In the genomic region with DNA sequence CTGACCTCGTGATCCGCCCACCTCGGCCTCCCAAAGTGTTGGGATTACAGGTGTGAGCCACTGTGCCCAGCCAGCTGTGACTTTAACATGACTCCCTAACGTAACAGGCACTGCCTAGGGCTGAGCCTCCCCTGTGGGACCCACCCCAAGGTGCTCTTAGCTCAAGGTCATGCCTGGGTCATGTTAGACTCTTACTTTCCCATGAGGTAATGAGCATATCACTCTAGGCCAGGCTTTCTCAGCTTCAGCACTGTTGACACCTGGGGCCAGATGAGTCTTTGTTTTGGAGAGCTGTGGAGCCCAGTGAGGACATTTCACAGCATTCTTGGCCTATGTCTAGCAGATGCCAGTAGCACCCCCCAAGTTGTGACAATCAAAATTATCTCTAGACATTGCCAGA, we compare ENCODE assay signal across 19 cellular contexts. TPM values are rescaled to one million over a fixed set of nuclear protein-coding genes. Genes with fewer than 3 reads are reported as not detected.
DNase-seq lines count a peak whose midpoint lies in the region; ATAC-seq and TF ChIP-seq lines count a peak whose summit lies in the region.
"Had no signal": no experiment of that assay in that cellular context is flagged by ENCODE, and none has a peak within 500 bp of the region (broad histone marks: within the 10 kb centered on the region; RNA-seq: fewer than 3 reads in every experiment).

No MANE protein-coding gene starts in this region.

- H3K4me3 Mint-ChIP-seq in activated naive CD8-positive, alpha-beta T cell = no peak overlapping the region
- H3K4me3 Mint-ChIP-seq in activated naive CD8-positive, alpha-beta T cell treated with anti-CD3 and anti-CD28 coated beads, Interleukin-2, amount 50 U/mL, for 24 hours = no peak overlapping the region
- peak overlapping the region; percentile 42 for H3K4me3 Mint-ChIP-seq in endothelial cell (ENCODE audit: unreplicated experiment)
- H3K4me3 Mint-ChIP-seq in naive thymus-derived CD4-positive, alpha-beta T cell = peak overlapping the region in 1 of 10 donors; percentile 29
- H3K4me3 Mint-ChIP-seq: CD8-positive, alpha-beta memory T cell had no signal

- H3K4me1 ChIP-seq in upper lobe of right lung = peaks cover 22% of the 10 kb centered on the region
- H3K4me1 ChIP-seq in naive thymus-derived CD4-positive, alpha-beta T cell (ENCODE audit: control insufficient read depth in 2 of 2, insufficient read depth in 2 of 2, low read length in 2 of 2) = peaks cover 16 to 47% of the 10 kb centered on the region in 2 donors
- H3K4me1 ChIP-seq: BE2C, Caco-2 had no signal

- no peak for DNase-seq in activated naive CD8-positive, alpha-beta T cell treated with anti-CD3 and anti-CD28 coated beads, Interleukin-2, amount 50 U/mL, for 24 hours
- peak; percentile 83 for DNase-seq in RPMI8226
- DNase-seq in endothelial cell (ENCODE audit: low spot score) = no peak
- no peak for DNase-seq in upper lobe of right lung
- DNase-seq in naive thymus-derived CD4-positive, alpha-beta T cell = no peak
- DNase-seq in NCI-H748 (lab: John Stamatoyannopoulos, UW; ENCODE audit: unreplicated experiment) = no peak
- DNase-seq in stimulated activated naive CD4-positive, alpha-beta T cell treated with Interleukin-2 at 50 U/mL for 16 hours (lab: John Stamatoyannopoulos, UW) = no peak
- DNase-seq: BE2C; Caco-2; CD8-positive, alpha-beta memory T cell; DMS53; GF-D8; IMR-90 had no signal

- CTCF ChIA-PET in naive thymus-derived CD4-positive, alpha-beta T cell (lab: Charles Lee) = interaction anchor here (1.0 kb wide), 1 partner anchor 52 kb away, joined by 3 read pairs; no protein-coding TSS in a partner anchor

- H3K36me3 Mint-ChIP-seq in activated naive CD8-positive, alpha-beta T cell = peaks cover 4% of the 10 kb centered on the region
- peaks cover 24% of the 10 kb centered on the region for H3K36me3 Mint-ChIP-seq in activated naive CD8-positive, alpha-beta T cell treated with anti-CD3 and anti-CD28 coated beads, Interleukin-2, amount 50 U/mL, for 24 hours (ENCODE audit: low read depth)
- H3K36me3 Mint-ChIP-seq in endothelial cell (ENCODE audit: low read depth, unreplicated experiment) = peaks cover 54% of the 10 kb centered on the region
- H3K36me3 Mint-ChIP-seq in naive thymus-derived CD4-positive, alpha-beta T cell = peaks cover 15 to 43% (median 41%) of the 10 kb centered on the region in 5 donors

- no peaks in the 10 kb centered on the region for H3K27me3 Mint-ChIP-seq in activated naive CD8-positive, alpha-beta T cell
- no peaks in the 10 kb centered on the region for H3K27me3 Mint-ChIP-seq in activated naive CD8-positive, alpha-beta T cell treated with anti-CD3 and anti-CD28 coated beads, Interleukin-2, amount 50 U/mL, for 24 hours
- H3K27me3 Mint-ChIP-seq in endothelial cell (ENCODE audit: unreplicated experiment) = peaks cover 8% of the 10 kb centered on the region
- H3K27me3 Mint-ChIP-seq in naive thymus-derived CD4-positive, alpha-beta T cell = no peaks in the 10 kb centered on the region
- H3K27me3 Mint-ChIP-seq: CD8-positive, alpha-beta memory T cell had no signal

- intact Hi-C loops in upper lobe of right lung (cut with DNase I) = no loop called here
- intact Hi-C loops in naive thymus-derived CD4-positive, alpha-beta T cell (cut with micrococcal nuclease) = no loop called here

- H3K9me3 Mint-ChIP-seq in activated naive CD8-positive, alpha-beta T cell (ENCODE audit: low read depth) = no peaks in the 10 kb centered on the region
- no peaks in the 10 kb centered on the region for H3K9me3 Mint-ChIP-seq in activated naive CD8-positive, alpha-beta T cell treated with anti-CD3 and anti-CD28 coated beads, Interleukin-2, amount 50 U/mL, for 24 hours
- H3K9me3 Mint-ChIP-seq in endothelial cell (ENCODE audit: unreplicated experiment) = no peaks in the 10 kb centered on the region
- H3K9me3 Mint-ChIP-seq in naive thymus-derived CD4-positive, alpha-beta T cell = no peaks in the 10 kb centered on the region
- H3K9me3 Mint-ChIP-seq: CD8-positive, alpha-beta memory T cell had no signal

- H3K27ac ChIP-seq in upper lobe of right lung = peak overlapping the region; percentile 48
- H3K27ac ChIP-seq in naive thymus-derived CD4-positive, alpha-beta T cell (ENCODE audit: low read depth, low read length) = no peak overlapping the region
- H3K27ac ChIP-seq: A549, C4-2B had no signal

- no peak for TF ChIP-seq CTCF in endothelial cell (IDR thresholded peaks at IDR 0.05; ENCODE audit: unreplicated experiment)
- TF ChIP-seq CTCF in upper lobe of right lung (IDR thresholded peaks at IDR 0.05) = no peak

- H3K4me1 Mint-ChIP-seq in activated naive CD8-positive, alpha-beta T cell (ENCODE audit: low read depth) = peaks cover 58% of the 10 kb centered on the region
- H3K4me1 Mint-ChIP-seq in activated naive CD8-positive, alpha-beta T cell treated with anti-CD3 and anti-CD28 coated beads, Interleukin-2, amount 50 U/mL, for 24 hours = peaks cover 41% of the 10 kb centered on the region
- H3K4me1 Mint-ChIP-seq in endothelial cell (ENCODE audit: unreplicated experiment) = peaks cover 36% of the 10 kb centered on the region
- peaks cover 29 to 74% (median 58%) of the 10 kb centered on the region in 7 donors for H3K4me1 Mint-ChIP-seq in naive thymus-derived CD4-positive, alpha-beta T cell

- no peak for ATAC-seq in activated naive CD8-positive, alpha-beta T cell treated with anti-CD3 and anti-CD28 coated beads, Interleukin-2, amount 50 U/mL, for 24 hours
- no peak for ATAC-seq in upper lobe of right lung
- ATAC-seq in naive thymus-derived CD4-positive, alpha-beta T cell = no peak
- ATAC-seq: A549 had no signal

- POLR2A ChIA-PET in naive thymus-derived CD4-positive, alpha-beta T cell (lab: Charles Lee) = interaction anchor here (1.4 to 1.5 kb wide), 2 partner anchors 69 to 80 kb away, joined by 3 to 4 read pairs; no protein-coding TSS in a partner anchor

- no peak overlapping the region for H3K4me3 ChIP-seq in upper lobe of right lung
- H3K4me3 ChIP-seq in naive thymus-derived CD4-positive, alpha-beta T cell (ENCODE audit: low read length) = no peak overlapping the region
- H3K4me3 ChIP-seq: A549, HAP-1 had no signal

- peaks cover 72% of the 10 kb centered on the region for H3K36me3 ChIP-seq in upper lobe of right lung
- peaks cover 12 to 79% (median 37%) of the 10 kb centered on the region in 3 experiments for H3K36me3 ChIP-seq in naive thymus-derived CD4-positive, alpha-beta T cell (ENCODE audit: control insufficient read depth in 2 of 3, insufficient read depth in 3 of 3, low read length in 3 of 3)

- no peaks in the 10 kb centered on the region for H3K9me3 ChIP-seq in upper lobe of right lung
- no peaks in the 10 kb centered on the region for H3K9me3 ChIP-seq in naive thymus-derived CD4-positive, alpha-beta T cell (ENCODE audit: control insufficient read depth in 2 of 3, low read length in 3 of 3)
- H3K9me3 ChIP-seq: A549, BE2C, Caco-2, HAP-1 had no signal

- H3K27me3 ChIP-seq in upper lobe of right lung = no peaks in the 10 kb centered on the region
- no peaks in the 10 kb centered on the region for H3K27me3 ChIP-seq in naive thymus-derived CD4-positive, alpha-beta T cell (ENCODE audit: control insufficient read depth in 2 of 2, insufficient read depth in 2 of 2, low read length in 2 of 2)
- H3K27me3 ChIP-seq: BE2C had no signal

- H3K27ac Mint-ChIP-seq in activated naive CD8-positive, alpha-beta T cell = peak overlapping the region; percentile 50
- no peak overlapping the region for H3K27ac Mint-ChIP-seq in activated naive CD8-positive, alpha-beta T cell treated with anti-CD3 and anti-CD28 coated beads, Interleukin-2, amount 50 U/mL, for 24 hours
- H3K27ac Mint-ChIP-seq in endothelial cell (ENCODE audit: unreplicated experiment) = no peak overlapping the region
- peak overlapping the region in 3 of 9 donors; percentile 22 to 67 (median 49) for H3K27ac Mint-ChIP-seq in naive thymus-derived CD4-positive, alpha-beta T cell

RNA-seq across cellular contexts. Expression of gene NECAP2, which starts 4.5 kb away (rescaled TPM):
- total RNA-seq in endothelial cell (ENCODE audit: unreplicated experiment) (192 TPM), upper lobe of right lung (78.1 TPM)
- total RNA-seq in naive thymus-derived CD4-positive, alpha-beta T cell = 100 to 1,000 TPM in 4 of 5 experiments, 10 to 100 TPM in 1; 98.2 to 161 (median 148) TPM
- polyA plus RNA-seq in naive thymus-derived CD4-positive, alpha-beta T cell = 100 to 1,000 TPM; 258 to 264 TPM

RNA-seq across cellular contexts. Expression of gene SPATA21, which starts 7.8 kb away (rescaled TPM):
- not detected for total RNA-seq in endothelial cell (ENCODE audit: unreplicated experiment)
- total RNA-seq in upper lobe of right lung = not detected
- not detected for total RNA-seq in naive thymus-derived CD4-positive, alpha-beta T cell
- not detected for polyA plus RNA-seq in naive thymus-derived CD4-positive, alpha-beta T cell
- total RNA-seq: Caco-2; CD8-positive, alpha-beta memory T cell; H1; HT-29; IMR-90 had no signal
- polyA plus RNA-seq: CD8-positive, alpha-beta memory T cell; H1; IMR-90 had no signal
